1 cellular context compared by ENCODE assay signal in genomic region chr2:233866479-233866878, GRCh38.
TF ChIP-seq lines count a peak whose summit lies in the region.

No MANE protein-coding gene starts in this region.

TF ChIP-seq in K562, 482 proteins besides CTCF, POLR2A, EP300 and RAD21:
- TF ChIP-seq POLR2G (IDR thresholded peaks at IDR 0.05; ENCODE audit: low read depth, low read length) (0 out of 2 replicates have a peak, but pooled peaks have one; percentile 24), ARHGAP35 (IDR thresholded peaks at IDR 0.05; ENCODE audit: partially characterized antibody) (no peak)
